ENCODE assay signal across 8 cellular contexts in the genomic region with DNA sequence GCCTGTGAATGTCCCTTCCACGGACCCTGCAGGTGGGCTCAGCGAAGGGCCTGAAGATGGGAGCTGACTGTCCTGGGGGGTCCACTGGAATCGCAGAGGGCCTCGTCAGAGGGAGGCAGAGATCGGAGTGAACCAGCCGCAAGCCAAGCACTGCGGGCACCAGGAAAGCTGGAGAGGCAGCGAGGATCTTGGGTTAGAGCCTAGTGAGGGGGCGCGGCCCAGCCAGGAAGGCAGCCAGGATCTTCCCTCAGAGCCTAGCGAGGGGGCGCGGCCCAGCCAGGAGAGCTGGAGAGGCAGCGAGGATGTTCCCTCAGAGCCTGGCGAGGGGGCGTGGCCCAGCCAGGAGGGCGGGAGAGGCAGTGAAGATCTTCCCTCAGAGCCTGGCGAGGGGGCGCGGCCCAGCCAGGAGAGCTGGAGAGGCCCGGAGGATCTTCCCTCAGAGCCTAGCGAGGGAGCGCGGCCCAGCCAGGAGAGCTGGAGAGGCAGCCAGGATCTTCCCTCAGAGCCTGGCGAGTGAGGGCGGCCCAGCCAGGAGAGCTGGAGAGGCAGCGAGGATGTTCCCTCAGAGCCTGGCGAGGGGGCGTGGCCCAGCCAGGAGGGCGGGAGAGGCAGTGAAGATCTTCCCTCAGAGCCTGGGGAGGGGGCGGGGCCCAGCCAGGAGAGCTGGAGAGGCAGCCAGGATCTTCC.
DNase-seq lines count a peak whose midpoint lies in the region; ATAC-seq and TF ChIP-seq lines count a peak whose summit lies in the region.
"Not testable (repeated sequence)": the region's sequence is repeated elsewhere in the genome, so short reads cannot be mapped to it uniquely, and the experiment has no call there.

No MANE protein-coding gene starts in this region.

- H3K4me3 ChIP-seq in foreskin fibroblast (ENCODE audit: low read depth in 1 of 2, low read length in 2 of 2) (peak overlapping the region; percentile 53 to 58), skeletal muscle tissue (ENCODE audit: low read length in 3 of 3) (peak overlapping the region; percentile 59 to 68 (median 64))

- H3K27me3 ChIP-seq in skeletal muscle tissue (ENCODE audit: control insufficient read depth in 3 of 3, insufficient read depth in 3 of 3, low read length in 3 of 3): peaks cover 3 to 16% (median 12%) of the 10 kb centered on the region in 3 donors

- peak overlapping the region in 2 of 3 donors; percentile 3 to 32 for H3K9ac ChIP-seq in skeletal muscle tissue (ENCODE audit: low read depth in 1 of 3, low read length in 3 of 3)

- H3K36me3 ChIP-seq in skeletal muscle tissue (ENCODE audit: control insufficient read depth in 3 of 3, insufficient read depth in 3 of 3, low read length in 3 of 3): not testable (repeated sequence)

- peak overlapping the region; percentile 86 for H3K4me3 Mint-ChIP-seq in memory B cell

- peaks cover 12% of the 10 kb centered on the region for H3K4me1 Mint-ChIP-seq in memory B cell

- not testable (repeated sequence) for H3K9me3 ChIP-seq in skeletal muscle tissue (ENCODE audit: control insufficient read depth in 3 of 3, low read length in 3 of 3)

- peaks cover 10% of the 10 kb centered on the region for H3K27me3 Mint-ChIP-seq in memory B cell

- not testable (repeated sequence) for H3K27ac Mint-ChIP-seq in memory B cell

- DNase-seq in AG08395 (ENCODE audit: low spot score) (peak; percentile 9), NCI-H187 treated with DMSO at 0.1 percent for 48 hours (lab: John Stamatoyannopoulos, UW) (peak; percentile 92), SW 1271 (lab: John Stamatoyannopoulos, UW) (peak; percentile 56 to 83), astrocyte of the hippocampus (ENCODE audit: low read depth, low spot score) (peak; percentile 76), foreskin fibroblast (peak; percentile 86 to 88)
- not testable (repeated sequence) for DNase-seq in memory B cell (ENCODE audit: low spot score in 2 of 2)

- peak overlapping the region; percentile 40 for H3K27ac ChIP-seq in skeletal muscle tissue (ENCODE audit: low read depth, low read length)

- not testable (repeated sequence) for TF ChIP-seq CTCF in foreskin fibroblast (IDR thresholded peaks at IDR 0.05; ENCODE audit: low read depth, low read length)

- peaks cover 5 to 15% (median 10%) of the 10 kb centered on the region in 3 donors for H3K4me1 ChIP-seq in skeletal muscle tissue (ENCODE audit: control insufficient read depth in 3 of 3, insufficient read depth in 3 of 3, low read length in 3 of 3)

- not testable (repeated sequence) for H3K9me3 Mint-ChIP-seq in memory B cell

- ATAC-seq in GM21367 (IDR thresholded peaks at IDR 0.05; ENCODE audit: unreplicated experiment): peak; percentile 44
- not testable (repeated sequence) for ATAC-seq in memory B cell (ENCODE audit: low read depth)

- not testable (repeated sequence) for H3K36me3 Mint-ChIP-seq in memory B cell
